8 cellular contexts compared by ENCODE assay signal in genomic region chr3:149812606-149813366, GRCh38. TPM values are rescaled to one million over a fixed set of nuclear protein-coding genes. Genes with fewer than 3 reads are reported as not detected.
DNase-seq lines count a peak whose midpoint lies in the region; ATAC-seq and TF ChIP-seq lines count a peak whose summit lies in the region.

Gene RNF13, plus strand, starts transcription at chr3:149813215. Its CDS starts 32,812 bp downstream, at chr3:149846027.

- H3K4me3 ChIP-seq in left ventricle myocardium inferior: peak within 1 kb of the TSS; percentile 88
- peak within 1 kb of the TSS; percentile 62 to 82 for H3K4me3 ChIP-seq in prostate gland

- H3K9me3 ChIP-seq in left ventricle myocardium inferior (replicated peaks): no peaks in the 10 kb centered on the region
- H3K9me3 ChIP-seq in prostate gland: no peaks in the 10 kb centered on the region

- WGBS in prostate gland: under 1% methylated on average over 47 of the region's 56 CpGs

- DNase-seq in NCI-H187 treated with DMSO at 0.1 percent for 48 hours (lab: John Stamatoyannopoulos, UW): peak; percentile 76
- peak; percentile 81 to 94 (median 89) for DNase-seq in T-helper 2 cell
- peak; percentile 99 for DNase-seq in left ventricle myocardium inferior
- peak; percentile 98 for DNase-seq in prostate gland (ENCODE audit: low spot score)
- DNase-seq in ureter (ENCODE audit: low spot score): peak; percentile 97

- peak within 1 kb of the TSS; percentile 98 for H3K27ac ChIP-seq in angular gyrus (ENCODE audit: low read depth, low read length)
- peak within 1 kb of the TSS; percentile 100 for H3K27ac ChIP-seq in left ventricle myocardium inferior (replicated peaks)
- H3K27ac ChIP-seq in prostate gland: peak within 1 kb of the TSS; percentile 96 to 97

- H3K4me1 ChIP-seq in left ventricle myocardium inferior (peaks cover 65% of the 10 kb centered on the region), prostate gland (replicated peaks) (no peaks in the 10 kb centered on the region)

- intact Hi-C loops in left ventricle myocardium inferior (cut with micrococcal nuclease) (no loop called here), prostate gland (cut with DNase I) (loop anchor here (5.0 to 10.0 kb wide), 2 partner anchors 50 to 158 kb away; partner anchors contain the start of gene WWTR1)

- TF ChIP-seq POLR2A in GM18505 (IDR thresholded peaks at IDR 0.05; ENCODE audit: borderline replicate concordance, extremely low read depth, insufficient read depth, insufficient read length) (peak; percentile 79), prostate gland (IDR thresholded peaks at IDR 0.05) (peak; percentile 66)

- TF ChIP-seq CTCF in left ventricle myocardium inferior (IDR thresholded peaks at IDR 0.05; ENCODE audit: borderline replicate concordance) (no peak), prostate gland (IDR thresholded peaks at IDR 0.05) (no peak)

- H3K27me3 ChIP-seq in left ventricle myocardium inferior (ENCODE audit: low read depth): no peaks in the 10 kb centered on the region
- H3K27me3 ChIP-seq in prostate gland (replicated peaks; ENCODE audit: insufficient read depth): no peaks in the 10 kb centered on the region

- H3K36me3 ChIP-seq in left ventricle myocardium inferior (no peaks in the 10 kb centered on the region), prostate gland (no peaks in the 10 kb centered on the region)

- ATAC-seq in GM18505 (IDR thresholded peaks at IDR 0.05; ENCODE audit: unreplicated experiment): peak; percentile 90
- peak; percentile 91 for ATAC-seq in HG02970 (IDR thresholded peaks at IDR 0.05; ENCODE audit: low FRiP score, unreplicated experiment)

RNA-seq across cellular contexts. Expression of gene RNF13, which starts in this region (rescaled TPM):
- 47.7 TPM for total RNA-seq in left ventricle myocardium inferior
- total RNA-seq in prostate gland: 100 to 1,000 TPM in 1 of 2 donors, 10 to 100 TPM in 1; 77.3 to 105 TPM
- 93.3 TPM for total RNA-seq in ureter

Comparison
In these comparisons a context has a peak if more than half of its experiments do, and no peak if none do; other contexts are left out.
1. Peak in every context shown above with its lines: DNase-seq, ATAC-seq, H3K4me3 ChIP-seq and H3K27ac ChIP-seq.